In the genomic region with DNA sequence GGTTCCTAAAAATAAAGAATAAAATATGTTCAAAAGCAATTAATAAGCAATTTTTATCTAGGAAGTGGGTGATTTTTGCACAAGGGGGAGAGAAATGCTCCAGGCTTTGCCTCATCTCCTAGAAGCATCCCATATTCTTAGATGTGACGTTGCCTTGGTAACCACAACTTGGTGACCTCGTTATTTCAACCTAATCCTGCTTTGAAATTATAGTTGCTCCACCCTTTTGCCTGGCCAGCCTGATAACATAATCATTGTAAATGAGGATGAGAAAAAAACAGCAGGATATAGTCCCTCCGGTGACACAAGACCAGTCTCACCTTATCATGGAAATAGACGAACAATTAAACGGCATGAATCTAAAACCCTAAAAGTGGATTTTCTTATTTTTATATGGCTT, we compare ENCODE assay signal across 24 cellular contexts.
DNase-seq lines count a peak whose midpoint lies in the region; ATAC-seq, FAIRE-seq and TF ChIP-seq lines count a peak whose summit lies in the region.
"Had no signal": no experiment of that assay in that cellular context is flagged by ENCODE, and none has a peak within 500 bp of the region (broad histone marks: within the 10 kb centered on the region; RNA-seq: fewer than 3 reads in every experiment).

No MANE protein-coding gene starts in this region.

- no peak overlapping the region for H3K9ac ChIP-seq in GM23248
- no peak overlapping the region for H3K9ac ChIP-seq in K562 (ENCODE audit: insufficient read depth in 1 of 2, low read depth in 2 of 2, low read length in 2 of 2)
- H3K9ac ChIP-seq: BLaER1 treated with 17β-estradiol and CSF1 and Interleukin-3, amounts not matched to agents 10 nM and 100 nM had no signal

- no peak for TF ChIP-seq RAD21 in K562 (CRISPR knock-in tag; conservative IDR thresholded peaks at IDR 0.05 in 1 of 2, IDR thresholded peaks at IDR 0.05 in 1 of 2)

- 82 to 83% methylated on average over 5 of the region's 5 CpGs for WGBS in GM23248 (ENCODE audit: low coverage in 1 of 2, low lambda C conversion rate in 2 of 2, missing lambda C conversion rate in 2 of 2), 2 experiments
- 0% methylated on average over 5 of the region's 5 CpGs for WGBS in K562 (ENCODE audit: insufficient coverage, low coverage, missing lambda C conversion rate)

- H2AFZ ChIP-seq in GM23248 (peak overlapping the region; percentile 48; the same call in 1 of the 2 replicates), K562 (ENCODE audit: low read depth, low read length) (no peak overlapping the region)

- ATAC-seq in K562 (no peak), GM19467 (IDR thresholded peaks at IDR 0.05; ENCODE audit: unreplicated experiment) (no peak)
- ATAC-seq: A549, GM12878 had no signal

- peaks cover 12% of the 10 kb centered on the region for H3K4me1 ChIP-seq in GM23248 (ENCODE audit: insufficient read depth)
- no peaks in the 10 kb centered on the region for H3K4me1 ChIP-seq in K562 (replicated peaks in 1 of 2; ENCODE audit: control insufficient read depth in 2 of 2, insufficient read depth in 2 of 2, low read length in 2 of 2)
- H3K4me1 ChIP-seq: A549, BE2C had no signal

- CTCF ChIA-PET in K562 (lab: Yijun Ruan, JAX; ENCODE audit: low intra/inter-chr PET ratio): no interaction called here

- no peaks in the 10 kb centered on the region for H3K27me3 ChIP-seq in GM23248 (replicated peaks; ENCODE audit: insufficient read depth)
- H3K27me3 ChIP-seq in K562 (ENCODE audit: control insufficient read depth in 2 of 2, insufficient read depth in 2 of 2, low read length in 2 of 2): no peaks in the 10 kb centered on the region
- H3K27me3 ChIP-seq in MG63: no peaks in the 10 kb centered on the region
- H3K27me3 ChIP-seq: BE2C; BLaER1 treated with 17β-estradiol and CSF1 and Interleukin-3, amounts not matched to agents 10 nM and 100 nM had no signal

- H3K9me3 ChIP-seq in GM23248 (ENCODE audit: low read depth) (no peaks in the 10 kb centered on the region), K562 (replicated peaks; ENCODE audit: control insufficient read depth, insufficient read depth, low read depth, low read length) (no peaks in the 10 kb centered on the region), MG63 (peaks cover 3% of the 10 kb centered on the region)
- H3K9me3 ChIP-seq: A549, BE2C had no signal

- H3K9me2 ChIP-seq in GM23248 (ENCODE audit: insufficient read depth): no peaks in the 10 kb centered on the region

- TF ChIP-seq CTCF in K562 (IDR thresholded peaks at IDR 0.05 in 2 of 3, conservative IDR thresholded peaks at IDR 0.05 in 1 of 3; ENCODE audit: insufficient read depth in 2 of 3, low read depth in 1 of 3, low read length in 3 of 3): no peak

- BruUV-seq in K562 (replicated peaks; lab: Mats Ljungman, UMichigan): no TSS peak

- no peak for FAIRE-seq in K562 (lab: Jason Lieb, UNC)
- FAIRE-seq: A549, D721Med, GM12878, GM19239, H1 had no signal

- H3K79me2 ChIP-seq in GM23248 (ENCODE audit: insufficient read depth) (no peaks in the 10 kb centered on the region), K562 (ENCODE audit: control insufficient read depth, insufficient read depth, low read length) (no peaks in the 10 kb centered on the region)

- no peak overlapping the region for H3K27ac ChIP-seq in GM23248
- H3K27ac ChIP-seq in K562 (ENCODE audit: extremely low read depth, low read depth, low read length): no peak overlapping the region
- H3K27ac ChIP-seq: A549; BLaER1 treated with 17β-estradiol and CSF1 and Interleukin-3, amounts not matched to agents 10 nM and 100 nM had no signal

- H3K4me2 ChIP-seq in GM23248 (ENCODE audit: unreplicated experiment) (no peak overlapping the region), K562 (ENCODE audit: insufficient read depth, low read length) (no peak overlapping the region)
- H3K4me2 ChIP-seq: A549; BLaER1 treated with 17β-estradiol and CSF1 and Interleukin-3, amounts not matched to agents 10 nM and 100 nM had no signal

- DNase-seq in GM23248 (no peak), K562 (ENCODE audit: extremely low read depth in 1 of 4, low spot score in 3 of 4) (no peak), putamen (ENCODE audit: low spot score) (peak; percentile 51), LoVo (ENCODE audit: low spot score) (no peak), MG63 (no peak)
- DNase-seq: 8988T; ACHN; AML-193; BE2C; CD4-positive, alpha-beta T cell; CD8-positive, alpha-beta memory T cell; DMS 273 treated with DMSO at 0.1 percent for 48 hours; DMS79; EL; GDM1; H7; HCEC 1CT had no signal

- no peaks in the 10 kb centered on the region for H3K36me3 ChIP-seq in GM23248 (ENCODE audit: low read depth)
- no peaks in the 10 kb centered on the region for H3K36me3 ChIP-seq in K562 (ENCODE audit: control insufficient read depth, insufficient read depth, low read length)
- no peaks in the 10 kb centered on the region for H3K36me3 ChIP-seq in MG63
- H3K36me3 ChIP-seq: BE2C; BLaER1 treated with 17β-estradiol and CSF1 and Interleukin-3, amounts not matched to agents 10 nM and 100 nM had no signal

- H3K9me1 ChIP-seq in K562 (ENCODE audit: control insufficient read depth, insufficient read depth, low read length): no peaks in the 10 kb centered on the region

- no peak for TF ChIP-seq POLR2A in K562 (conservative IDR thresholded peaks at IDR 0.05)

- H3F3A ChIP-seq in GM23248 (ENCODE audit: insufficient read depth): no peaks in the 10 kb centered on the region

- no peak for TF ChIP-seq EP300 in K562 (IDR thresholded peaks at IDR 0.05; ENCODE audit: low read length)

- no peak overlapping the region for H3K4me3 ChIP-seq in GM23248
- no peak overlapping the region for H3K4me3 ChIP-seq in K562
- H3K4me3 ChIP-seq in MG63: no peak overlapping the region
- H3K4me3 ChIP-seq: A549; BLaER1 treated with 17β-estradiol and CSF1 and Interleukin-3, amounts not matched to agents 10 nM and 100 nM; GM12878 had no signal

- intact Hi-C loops in K562 (cut with micrococcal nuclease): no loop called here

- POLR2A ChIA-PET in K562 (lab: Yijun Ruan, JAX): no interaction called here

- in situ Hi-C loops in GM23248 (cut with MboI): no loop called here
- in situ Hi-C loops in K562 (cut with MboI): no loop called here

- no peaks in the 10 kb centered on the region for H4K20me1 ChIP-seq in GM23248 (ENCODE audit: insufficient read depth)
- H4K20me1 ChIP-seq in K562 (replicated peaks; ENCODE audit: control insufficient read depth, insufficient read depth, low read length): no peaks in the 10 kb centered on the region
- H4K20me1 ChIP-seq: BLaER1 treated with 17β-estradiol and CSF1 and Interleukin-3, amounts not matched to agents 10 nM and 100 nM had no signal

TF ChIP-seq in K562, 482 proteins besides CTCF, POLR2A, EP300 and RAD21:
- TF ChIP-seq RFX1 (IDR thresholded peaks at IDR 0.05) (peak; percentile 26), BCL6 (CRISPR knock-in tag; IDR thresholded peaks at IDR 0.05) (no peak)
